12 cellular contexts compared by ENCODE assay signal in the genomic region with DNA sequence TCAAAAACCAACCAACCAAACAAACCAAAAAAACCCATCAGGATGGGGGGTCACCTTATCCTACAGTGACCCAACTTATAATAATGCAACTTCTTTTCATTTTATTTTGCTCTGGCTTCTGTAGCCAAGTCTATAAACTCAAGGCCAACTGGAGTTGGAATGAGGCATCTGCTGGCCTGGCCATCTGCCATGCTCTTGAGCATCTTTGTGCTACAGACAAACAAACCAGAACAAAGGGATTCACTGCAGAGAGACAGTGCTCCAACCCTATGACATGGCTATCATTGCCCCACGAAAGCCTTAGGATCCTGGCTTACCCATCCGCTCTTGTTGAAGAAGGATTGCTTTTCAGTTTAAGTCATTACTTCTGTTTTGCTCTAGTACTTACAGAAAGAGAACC. TPM values are rescaled to one million over a fixed set of nuclear protein-coding genes. Genes with fewer than 3 reads are reported as not detected.
A peak's percentile ranks its signal among the peaks of the same experiment; 100 is the strongest.
DNase-seq lines count a peak whose midpoint lies in the region; ATAC-seq and TF ChIP-seq lines count a peak whose summit lies in the region.
"Had no signal": no experiment of that assay in that cellular context is flagged by ENCODE, and none has a peak within 500 bp of the region (broad histone marks: within the 10 kb centered on the region; RNA-seq: fewer than 3 reads in every experiment).

No MANE protein-coding gene starts in this region.

- peak in 1 of 56 donors; percentile 18 for TF ChIP-seq CTCF in dorsolateral prefrontal cortex (IDR thresholded peaks at IDR 0.05 in 54 of 56, conservative IDR thresholded peaks at IDR 0.05 in 2 of 56; ENCODE audit: low read depth in 1 of 56, partially characterized antibody in 56 of 56)

- DNase-seq in DMS53 treated with DMSO at 0.1 percent for 48 hours (lab: John Stamatoyannopoulos, UW; ENCODE audit: unreplicated experiment) (peak; percentile 66), NCI-H345 (lab: John Stamatoyannopoulos, UW) (peak; percentile 83), dorsolateral prefrontal cortex (peak; percentile 62 to 86 (median 74)), pons (ENCODE audit: low spot score) (peak; percentile 93), left lobe of liver (ENCODE audit: low spot score) (no peak)
- DNase-seq in activated CD8-positive, alpha-beta memory T cell treated with anti-CD3 and anti-CD28 coated beads, Interleukin-2, amount 50 U/mL, for 4 hours, result no peak
- DNase-seq: activated T-cell treated with anti-CD3 and anti-CD28 coated beads, Interleukin-2, amount 50 U/mL, for 1 hour; DND-41; NCI-H1436 treated with DMSO at 0.1 percent for 48 hours had no signal

- H3K4me3 ChIP-seq in dorsolateral prefrontal cortex, result peak overlapping the region in 40 of 59 donors; percentile 1 to 56 (median 30)

- no peaks in the 10 kb centered on the region for H3K27me3 ChIP-seq in dorsolateral prefrontal cortex

- intact Hi-C loops in dorsolateral prefrontal cortex (cut with DNase I), result no loop called here

- no peak for ATAC-seq in GM19397 (IDR thresholded peaks at IDR 0.05; ENCODE audit: unreplicated experiment)
- ATAC-seq in GM18511 (IDR thresholded peaks at IDR 0.05; ENCODE audit: unreplicated experiment), result no peak
- ATAC-seq in left lobe of liver, result no peak

- peak overlapping the region in 44 of 59 donors; percentile 2 to 96 (median 68) for H3K27ac ChIP-seq in dorsolateral prefrontal cortex

RNA-seq across cellular contexts. Expression of a gene that starts 49.2 kb away (rescaled TPM):
- total RNA-seq in dorsolateral prefrontal cortex, result 10 to 100 TPM; 10.1 to 68.8 (median 28.2) TPM
- total RNA-seq in left lobe of liver, result not detected
- total RNA-seq: endothelial cell of umbilical vein had no signal

Comparison
In these comparisons a context has a peak if more than half of its experiments do, and no peak if none do; other contexts are left out.
1. DNase-seq: peak in DMS53 treated with DMSO at 0.1 percent for 48 hours (single experiment), NCI-H345 (single experiment), dorsolateral prefrontal cortex (10 of 10) and pons (single experiment); none in activated CD8-positive, alpha-beta memory T cell treated with anti-CD3 and anti-CD28 coated beads, Interleukin-2, amount 50 U/mL, for 4 hours (single experiment) and left lobe of liver (single experiment).
2. RNA of a gene that starts 49.2 kb away (total RNA-seq): 10.1 to 68.8 TPM in dorsolateral prefrontal cortex; not detected in left lobe of liver (single experiment); every median in the first group is over 10 times any median in the second.